1 cellular context compared by ENCODE assay signal in genomic region chr16:53732296-53732929, GRCh38.
TF ChIP-seq lines count a peak whose summit lies in the region.

No MANE protein-coding gene starts in this region.

TF ChIP-seq in SK-N-SH, 30 proteins besides CTCF, POLR2A, EP300 and RAD21 (continued from another document):
- no peak for TF ChIP-seq FOXJ3 (CRISPR knock-in tag; IDR thresholded peaks at IDR 0.05)
- no peak for TF ChIP-seq NFIC (IDR thresholded peaks at IDR 0.05; ENCODE audit: borderline replicate concordance)
- TF ChIP-seq FOSL2 (IDR thresholded peaks at IDR 0.05; ENCODE audit: borderline replicate concordance, low read depth): no peak
- peak; percentile 67 for TF ChIP-seq GATA2 (CRISPR knock-in tag; IDR thresholded peaks at IDR 0.05)
- no peak for TF ChIP-seq TAF1 (IDR thresholded peaks at IDR 0.05; ENCODE audit: borderline replicate concordance, low read depth, low read length)
- TF ChIP-seq RXRA (IDR thresholded peaks at IDR 0.05; ENCODE audit: borderline replicate concordance, low read depth): no peak
- TF ChIP-seq YY1 (IDR thresholded peaks at IDR 0.05; ENCODE audit: low read depth): no peak
- peak; percentile 25 for TF ChIP-seq CHD2 (IDR thresholded peaks at IDR 0.05; ENCODE audit: low read length, partially characterized antibody)
TF ChIP-seq in SK-N-SH: peak in this region for 3.
